8 cellular contexts compared by ENCODE assay signal in the genomic region with DNA sequence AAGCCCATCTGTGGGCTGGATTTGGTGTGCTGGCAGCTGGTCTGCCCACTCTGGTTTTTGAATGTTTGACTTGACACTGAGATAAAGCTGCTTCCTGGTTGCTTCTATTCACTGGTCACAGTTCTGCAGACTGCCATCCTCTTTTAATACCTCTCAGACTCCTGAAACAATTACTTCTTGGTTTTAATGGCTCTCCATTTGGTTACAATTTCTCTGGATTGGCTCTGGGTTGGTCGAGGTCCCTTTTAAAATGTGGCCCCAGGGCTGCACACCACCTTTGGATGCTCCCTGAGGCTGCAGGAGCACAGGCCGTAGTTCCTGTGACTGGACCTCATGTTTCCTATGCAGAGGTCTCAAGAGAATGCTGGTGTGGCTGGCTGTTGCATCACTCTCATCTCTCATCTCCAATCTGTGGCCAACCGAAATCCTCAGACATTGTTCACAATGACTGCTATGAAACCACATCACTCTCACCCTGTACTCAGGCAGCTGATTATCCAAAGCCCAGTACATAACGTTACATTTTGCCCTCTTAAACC.
DNase-seq lines count a peak whose midpoint lies in the region; ATAC-seq and TF ChIP-seq lines count a peak whose summit lies in the region.

No MANE protein-coding gene starts in this region.

- peaks cover 27% of the 10 kb centered on the region for H3K36me3 Mint-ChIP-seq in activated naive CD8-positive, alpha-beta T cell treated with anti-CD3 and anti-CD28 coated beads, Interleukin-2, amount 50 U/mL, for 24 hours (ENCODE audit: low read depth)

- peaks cover 40% of the 10 kb centered on the region for H3K4me1 Mint-ChIP-seq in activated naive CD8-positive, alpha-beta T cell treated with anti-CD3 and anti-CD28 coated beads, Interleukin-2, amount 50 U/mL, for 24 hours

- no peak for TF ChIP-seq CTCF in GM10266 (IDR thresholded peaks at IDR 0.05; ENCODE audit: control insufficient read depth, insufficient read depth, low read depth, missing control alignments)

- DNase-seq in GM10266 (ENCODE audit: extremely low spot score) (peak; percentile 45), stromal cell of bone marrow (ENCODE audit: low read depth) (peak; percentile 92), medulla oblongata (ENCODE audit: extremely low spot score) (no peak), NOMO-1 treated with dmso at 0.1 percent for 144 hours (lab: John Stamatoyannopoulos, UW; ENCODE audit: unreplicated experiment) (no peak), COLO668 (lab: John Stamatoyannopoulos, UW; ENCODE audit: unreplicated experiment) (no peak)
- no peak for DNase-seq in activated naive CD8-positive, alpha-beta T cell treated with anti-CD3 and anti-CD28 coated beads, Interleukin-2, amount 50 U/mL, for 24 hours

- no peak overlapping the region for H3K4me3 Mint-ChIP-seq in activated naive CD8-positive, alpha-beta T cell treated with anti-CD3 and anti-CD28 coated beads, Interleukin-2, amount 50 U/mL, for 24 hours

- H3K9me3 Mint-ChIP-seq in activated naive CD8-positive, alpha-beta T cell treated with anti-CD3 and anti-CD28 coated beads, Interleukin-2, amount 50 U/mL, for 24 hours: no peaks in the 10 kb centered on the region

- H3K27me3 Mint-ChIP-seq in activated naive CD8-positive, alpha-beta T cell treated with anti-CD3 and anti-CD28 coated beads, Interleukin-2, amount 50 U/mL, for 24 hours: no peaks in the 10 kb centered on the region

- H3K27ac Mint-ChIP-seq in activated naive CD8-positive, alpha-beta T cell treated with anti-CD3 and anti-CD28 coated beads, Interleukin-2, amount 50 U/mL, for 24 hours: peak overlapping the region; percentile 68

- peak; percentile 92 for ATAC-seq in GM19438 (IDR thresholded peaks at IDR 0.05; ENCODE audit: low read depth, unreplicated experiment)
- ATAC-seq in HG03439 (IDR thresholded peaks at IDR 0.05; ENCODE audit: unreplicated experiment): peak; percentile 89
- ATAC-seq in activated naive CD8-positive, alpha-beta T cell treated with anti-CD3 and anti-CD28 coated beads, Interleukin-2, amount 50 U/mL, for 24 hours: peak; percentile 93

Comparison
In these comparisons a context has a peak if more than half of its experiments do, and no peak if none do; other contexts are left out.
1. DNase-seq: peak in GM10266 (single experiment) and stromal cell of bone marrow (single experiment); none in activated naive CD8-positive, alpha-beta T cell treated with anti-CD3 and anti-CD28 coated beads, Interleukin-2, amount 50 U/mL, for 24 hours (single experiment), medulla oblongata (single experiment), NOMO-1 treated with dmso at 0.1 percent for 144 hours (single experiment) and COLO668 (single experiment).
2. Peak in every context shown above with its lines, with median percentiles within 50 percentile points of each other: ATAC-seq.